12 cellular contexts compared by ENCODE assay signal in genomic region chr17:57296231-57296630, GRCh38. TPM values are rescaled to one million over a fixed set of nuclear protein-coding genes. Genes with fewer than 3 reads are reported as not detected.
DNase-seq lines count a peak whose midpoint lies in the region; ATAC-seq and TF ChIP-seq lines count a peak whose summit lies in the region.
"Had no signal": no experiment of that assay in that cellular context is flagged by ENCODE, and none has a peak within 500 bp of the region (broad histone marks: within the 10 kb centered on the region; RNA-seq: fewer than 3 reads in every experiment).

No MANE protein-coding gene starts in this region.

- intact Hi-C loops in A673 (cut with micrococcal nuclease; ENCODE audit: unreplicated experiment) = no loop called here

- peaks cover 74% of the 10 kb centered on the region for H3K79me2 ChIP-seq in hepatocyte

- H3K27ac ChIP-seq in A673 (ENCODE audit: low read depth, low read length, poor library complexity, severe bottlenecking) = peak overlapping the region; percentile 80
- H3K27ac ChIP-seq in HUES6 (ENCODE audit: low read depth, low read length) = peak overlapping the region; percentile 70; the same call in 1 of the 2 replicates
- peak overlapping the region; percentile 77 for H3K27ac ChIP-seq in hepatocyte
- H3K27ac ChIP-seq: skin epidermis, upper lobe of left lung had no signal

- H3K4me3 ChIP-seq in A673 (ENCODE audit: low read depth, low read length, poor library complexity, severe bottlenecking) (no peak overlapping the region), HUES6 (ENCODE audit: low read depth, low read length) (no peak overlapping the region), hepatocyte (no peak overlapping the region)
- H3K4me3 ChIP-seq: skin epidermis, upper lobe of left lung had no signal

- H3K9ac ChIP-seq in HUES6 (ENCODE audit: low read length) = no peak overlapping the region

- H3K9me3 ChIP-seq in A673 (ENCODE audit: low read depth, low read length, poor library complexity, severe bottlenecking) (peaks cover 12% of the 10 kb centered on the region), HUES6 (ENCODE audit: control insufficient read depth, insufficient read depth, low read depth, low read length) (peaks cover 21% of the 10 kb centered on the region), hepatocyte (ENCODE audit: low read depth) (peaks cover 10% of the 10 kb centered on the region)
- H3K9me3 ChIP-seq: upper lobe of left lung had no signal

- peak overlapping the region; percentile 66 for H3K4me2 ChIP-seq in hepatocyte

- 32% methylated on average over 4 of the region's 4 CpGs for WGBS in hepatocyte (ENCODE audit: low lambda C conversion rate, missing lambda C conversion rate)

- H3K27me3 ChIP-seq in A673 (replicated peaks; ENCODE audit: insufficient read depth, low read depth, low read length, poor library complexity) (no peaks in the 10 kb centered on the region), HUES6 (ENCODE audit: control insufficient read depth, insufficient read depth, low read length) (no peaks in the 10 kb centered on the region), hepatocyte (no peaks in the 10 kb centered on the region)
- H3K27me3 ChIP-seq: upper lobe of left lung had no signal

- peaks cover under 1% of the 10 kb centered on the region for H4K20me1 ChIP-seq in hepatocyte (ENCODE audit: insufficient read depth, poor library complexity, severe bottlenecking)

- ATAC-seq in HG03442 (IDR thresholded peaks at IDR 0.05; ENCODE audit: unreplicated experiment) (no peak), HG03457 (IDR thresholded peaks at IDR 0.05; ENCODE audit: unreplicated experiment) (no peak)
- ATAC-seq: activated T-helper 17 cell treated with anti-CD3 and anti-CD28 coated beads, Interleukin-2, amount 50 U/mL, for 72 hours had no signal

- DNase-seq in A673 (ENCODE audit: low spot score) (peak; percentile 44), NCI-H526 treated with DMSO at 0.1 percent for 48 hours (lab: John Stamatoyannopoulos, UW) (peak; percentile 48), hepatocyte (ENCODE audit: low spot score) (no peak), mesenteric fat pad (ENCODE audit: low spot score) (no peak), NCI-H446 treated with DMSO at 0.1 percent for 48 hours (lab: John Stamatoyannopoulos, UW) (no peak)
- DNase-seq: activated CD4-positive, CD25-positive, alpha-beta regulatory T cell treated with anti-CD3 and anti-CD28 coated beads, Interleukin-2, amount 50 U/mL, for 72 hours; upper lobe of left lung had no signal

- CTCF ChIA-PET in A673 (lab: Charles Lee) = no interaction called here

- no TSS peak for BruUV-seq in A673 (replicated peaks; lab: Mats Ljungman, UMichigan)

- H2AFZ ChIP-seq in hepatocyte = no peak overlapping the region

- H3K36me3 ChIP-seq in A673 (ENCODE audit: insufficient read depth, low read length, poor library complexity, severe bottlenecking) (peaks cover 7% of the 10 kb centered on the region), HUES6 (ENCODE audit: control insufficient read depth, insufficient read depth, low read length) (peaks cover 43% of the 10 kb centered on the region), hepatocyte (replicated peaks; ENCODE audit: insufficient read depth, low read depth) (peaks cover 9% of the 10 kb centered on the region)
- H3K36me3 ChIP-seq: upper lobe of left lung had no signal

- H3K4me1 ChIP-seq in A673 (ENCODE audit: insufficient read depth, low read length, poor library complexity, severe bottlenecking) (peaks cover 27% of the 10 kb centered on the region), HUES6 (ENCODE audit: control insufficient read depth, insufficient read depth, low read length) (peaks cover 43% of the 10 kb centered on the region), hepatocyte (ENCODE audit: insufficient read depth) (peaks cover 36% of the 10 kb centered on the region)
- H3K4me1 ChIP-seq: upper lobe of left lung had no signal

- POLR2A ChIA-PET in A673 (lab: Charles Lee; ENCODE audit: low non-redundant PET) = no interaction called here

- TF ChIP-seq CTCF in A673 (conservative IDR thresholded peaks at IDR 0.05; ENCODE audit: low read depth, low read length) (no peak), hepatocyte (IDR thresholded peaks at IDR 0.05; ENCODE audit: poor library complexity) (no peak)

- H3K9me2 ChIP-seq in hepatocyte (replicated peaks; ENCODE audit: insufficient read depth) = no peaks in the 10 kb centered on the region

RNA-seq across cellular contexts. Expression of gene MSI2, which starts 39.9 kb away (rescaled TPM):
- total RNA-seq in A673 (2021) = 108 and 111 TPM in 2 replicates
- total RNA-seq in hepatocyte = 57.3 and 60.6 TPM in 2 replicates
- polyA plus RNA-seq in hepatocyte = 14.3 and 16.1 TPM in 2 replicates
- 28.0 TPM for total RNA-seq in mesenteric fat pad

Comparison
In these comparisons a context has a peak if more than half of its experiments do, and no peak if none do; other contexts are left out.
1. DNase-seq: peak in A673 (single experiment) and NCI-H526 treated with DMSO at 0.1 percent for 48 hours (single experiment); none in hepatocyte (single experiment), mesenteric fat pad (single experiment) and NCI-H446 treated with DMSO at 0.1 percent for 48 hours (single experiment).
2. Peak in every context shown above with its lines, with median percentiles within 50 percentile points of each other: H3K27ac ChIP-seq.